1 cellular context compared by ENCODE assay signal in the genomic region with DNA sequence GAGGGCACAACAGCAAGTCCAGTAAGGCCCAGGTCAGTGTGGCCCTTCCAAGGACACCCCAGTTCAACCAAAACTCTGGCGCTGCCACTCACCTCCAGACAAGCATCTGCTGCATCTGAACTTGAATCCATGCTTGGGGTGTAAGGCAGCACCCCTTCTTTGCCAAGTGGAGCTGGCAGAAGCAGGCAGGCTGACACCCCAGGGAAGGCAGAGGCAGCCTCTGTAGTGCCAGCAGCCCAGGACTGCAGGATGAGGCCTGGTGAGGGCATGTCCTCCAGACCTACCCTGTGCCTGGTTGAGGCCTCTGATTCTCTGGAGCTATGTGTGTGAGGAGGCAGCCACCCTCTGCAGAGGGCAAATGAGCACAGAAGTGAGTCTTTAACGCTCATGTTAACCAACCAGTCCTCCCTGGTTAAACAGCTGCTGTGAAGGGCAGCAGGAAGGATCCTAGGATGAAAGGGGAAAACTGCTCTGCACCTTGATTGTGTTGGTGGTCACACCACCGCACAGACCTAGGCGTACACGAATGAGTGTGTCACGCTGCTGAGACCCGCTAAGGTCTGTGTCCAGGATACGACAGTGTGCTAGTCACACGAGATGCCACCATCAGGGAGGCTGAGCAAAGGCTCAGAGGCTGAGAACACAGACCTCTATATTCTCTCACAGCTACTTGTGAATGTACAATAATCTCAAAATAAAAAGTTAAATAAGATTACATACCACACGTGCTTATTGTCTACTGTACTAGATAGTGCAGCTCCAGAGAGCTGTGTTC.
TF ChIP-seq lines count a peak whose summit lies in the region.

No MANE protein-coding gene starts in this region.

TF ChIP-seq in IMR-90, 13 proteins besides CTCF, POLR2A, EP300 and RAD21:
- TF ChIP-seq, protein P1, sequence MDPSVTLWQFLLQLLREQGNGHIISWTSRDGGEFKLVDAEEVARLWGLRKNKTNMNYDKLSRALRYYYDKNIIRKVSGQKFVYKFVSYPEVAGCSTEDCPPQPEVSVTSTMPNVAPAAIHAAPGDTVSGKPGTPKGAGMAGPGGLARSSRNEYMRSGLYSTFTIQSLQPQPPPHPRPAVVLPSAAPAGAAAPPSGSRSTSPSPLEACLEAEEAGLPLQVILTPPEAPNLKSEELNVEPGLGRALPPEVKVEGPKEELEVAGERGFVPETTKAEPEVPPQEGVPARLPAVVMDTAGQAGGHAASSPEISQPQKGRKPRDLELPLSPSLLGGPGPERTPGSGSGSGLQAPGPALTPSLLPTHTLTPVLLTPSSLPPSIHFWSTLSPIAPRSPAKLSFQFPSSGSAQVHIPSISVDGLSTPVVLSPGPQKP (IDR thresholded peaks at IDR 0.05; ENCODE audit: borderline replicate concordance, low read depth, low read length), result no peak
- no peak for TF ChIP-seq RFX5 (IDR thresholded peaks at IDR 0.05; ENCODE audit: low read depth, low read length)
- no peak for TF ChIP-seq MAFK (IDR thresholded peaks at IDR 0.05; ENCODE audit: low read depth, low read length)
- TF ChIP-seq FOS (IDR thresholded peaks at IDR 0.05; ENCODE audit: low read depth, low read length), result no peak
- no peak for TF ChIP-seq USF2 (IDR thresholded peaks at IDR 0.05; ENCODE audit: low read depth, low read length)
- TF ChIP-seq CEBPB (IDR thresholded peaks at IDR 0.05; ENCODE audit: low read depth, low read length), result no peak
- TF ChIP-seq SMC3 (IDR thresholded peaks at IDR 0.05; ENCODE audit: low read depth, low read length), result no peak
- no peak for TF ChIP-seq RCOR1 (IDR thresholded peaks at IDR 0.05; ENCODE audit: insufficient replicate concordance, low read length)
- TF ChIP-seq NFE2L2 (IDR thresholded peaks at IDR 0.05; ENCODE audit: low read depth, low read length), result no peak
- no peak for TF ChIP-seq MXI1 (IDR thresholded peaks at IDR 0.05; ENCODE audit: borderline replicate concordance, low read depth, low read length)
